In genomic region chr15:66066439-66066838, GRCh38 we compare ENCODE assay signal across 22 cellular contexts.
"Had no signal": no experiment of that assay in that cellular context is flagged by ENCODE, and none has a peak within 500 bp of the region (broad histone marks: within the 10 kb centered on the region; RNA-seq: fewer than 3 reads in every experiment).

No MANE protein-coding gene starts in this region.

- H3K36me3 ChIP-seq: prostate gland, right atrium auricular region, suprapubic skin, vagina had no signal

- H3K27ac Mint-ChIP-seq: activated CD8-positive, alpha-beta T cell treated with anti-CD3 and anti-CD28 coated beads, Interleukin-2, amount 10 ng/mL, durations not matched to agents 7 days and 5 days; activated naive CD4-positive, alpha-beta T cell treated with anti-CD3 and anti-CD28 coated beads, Interleukin-2, amount 10 ng/mL, durations not matched to agents 7 days and 5 days; activated naive CD8-positive, alpha-beta T cell treated with anti-CD3 and anti-CD28 coated beads, Interleukin-2, amount 50 U/mL, for 24 hours; activated T-cell treated with anti-CD3 and anti-CD28 coated beads, Interleukin-2, amount 50 U/mL, for 24 hours; activated T-helper 2 cell treated with anti-CD3 and anti-CD28 coated beads, Interferon-gamma antibody, Interleukin-2, Interleukin-4, amounts not matched to agents 10 μg/mL and 5 μg/mL and 100 μg/mL, durations not matched to agents 14 hours and 24 hours and 36 hours had no signal

- H3K36me3 Mint-ChIP-seq: activated naive CD4-positive, alpha-beta T cell treated with anti-CD3 and anti-CD28 coated beads, Interleukin-2, amount 10 ng/mL, durations not matched to agents 7 days and 5 days; brain had no signal

- H3K79me2 ChIP-seq: hepatocyte had no signal

- H3K4me2 ChIP-seq: hepatocyte had no signal

- DNase-seq: activated CD4-positive, alpha-beta T cell treated with anti-CD3 and anti-CD28 coated beads for 48 hours; activated CD4-positive, CD25-positive, alpha-beta regulatory T cell; activated CD8-positive, alpha-beta T cell treated with anti-CD3 and anti-CD28 coated beads, Interleukin-2, amount 10 ng/mL, durations not matched to agents 7 days and 5 days; activated naive CD4-positive, alpha-beta T cell treated with anti-CD3 and anti-CD28 coated beads, Interleukin-2, amount 10 ng/mL, durations not matched to agents 7 days and 5 days; activated naive CD8-positive, alpha-beta T cell treated with anti-CD3 and anti-CD28 coated beads, Interleukin-2, amount 50 U/mL, for 24 hours; activated T-cell treated with anti-CD3 and anti-CD28 coated beads, Interleukin-2, amount 50 U/mL, for 24 hours; anterior cingulate cortex; caudate nucleus; foreskin keratinocyte; left colon; stimulated activated naive CD8-positive, alpha-beta T cell treated with anti-CD3 and anti-CD28 coated beads, Interleukin-15, amount 100 ng/mL, for 72 hours; T-helper 9 cell; trophoblast cell had no signal

- H3K9me3 ChIP-seq: prostate gland, suprapubic skin, vagina had no signal

- H3K27me3 ChIP-seq: right atrium auricular region, suprapubic skin, vagina had no signal

- H3K4me3 ChIP-seq: hepatocyte, lung, prostate gland, right atrium auricular region, skin epidermis, suprapubic skin, vagina had no signal

- H3K27me3 Mint-ChIP-seq: stimulated activated naive CD8-positive, alpha-beta T cell treated with anti-CD3 and anti-CD28 coated beads, Interleukin-15, amount 100 ng/mL, for 72 hours had no signal

- H2AFZ ChIP-seq: hepatocyte had no signal

- H3K27ac ChIP-seq: foreskin keratinocyte, hepatocyte, prostate gland, right atrium auricular region, skin epidermis, suprapubic skin, vagina had no signal

- H3K9me3 Mint-ChIP-seq: activated naive CD4-positive, alpha-beta T cell treated with anti-CD3 and anti-CD28 coated beads, Interleukin-2, amount 10 ng/mL, durations not matched to agents 7 days and 5 days; activated naive CD8-positive, alpha-beta T cell treated with anti-CD3 and anti-CD28 coated beads, Interleukin-2, amount 50 U/mL, for 24 hours; activated T-cell treated with anti-CD3 and anti-CD28 coated beads, Interleukin-2, amount 50 U/mL, for 24 hours; activated T-helper 2 cell treated with anti-CD3 and anti-CD28 coated beads, Interferon-gamma antibody, Interleukin-2, Interleukin-4, amounts not matched to agents 10 μg/mL and 5 μg/mL and 100 μg/mL, durations not matched to agents 14 hours and 24 hours and 36 hours; stimulated activated naive CD8-positive, alpha-beta T cell treated with anti-CD3 and anti-CD28 coated beads, Interleukin-15, amount 100 ng/mL, for 72 hours had no signal

- H3K4me1 ChIP-seq: foreskin keratinocyte, prostate gland, suprapubic skin, vagina had no signal

- H3K4me1 Mint-ChIP-seq: activated naive CD4-positive, alpha-beta T cell treated with anti-CD3 and anti-CD28 coated beads, Interleukin-2, amount 10 ng/mL, durations not matched to agents 7 days and 5 days; activated naive CD8-positive, alpha-beta T cell treated with anti-CD3 and anti-CD28 coated beads, Interleukin-2, amount 50 U/mL, for 24 hours; stimulated activated naive CD8-positive, alpha-beta T cell treated with anti-CD3 and anti-CD28 coated beads, Interleukin-15, amount 100 ng/mL, for 72 hours had no signal

- H3K4me3 Mint-ChIP-seq: activated CD8-positive, alpha-beta T cell treated with anti-CD3 and anti-CD28 coated beads, Interleukin-2, amount 10 ng/mL, durations not matched to agents 7 days and 5 days; activated naive CD4-positive, alpha-beta T cell treated with anti-CD3 and anti-CD28 coated beads, Interleukin-2, amount 10 ng/mL, durations not matched to agents 7 days and 5 days; activated naive CD8-positive, alpha-beta T cell treated with anti-CD3 and anti-CD28 coated beads, Interleukin-2, amount 50 U/mL, for 24 hours; activated T-cell treated with anti-CD3 and anti-CD28 coated beads, Interleukin-2, amount 50 U/mL, for 24 hours; brain; stimulated activated naive CD8-positive, alpha-beta T cell treated with anti-CD3 and anti-CD28 coated beads, Interleukin-15, amount 100 ng/mL, for 72 hours had no signal
